ENCODE assay signal across 9 cellular contexts in the genomic region with DNA sequence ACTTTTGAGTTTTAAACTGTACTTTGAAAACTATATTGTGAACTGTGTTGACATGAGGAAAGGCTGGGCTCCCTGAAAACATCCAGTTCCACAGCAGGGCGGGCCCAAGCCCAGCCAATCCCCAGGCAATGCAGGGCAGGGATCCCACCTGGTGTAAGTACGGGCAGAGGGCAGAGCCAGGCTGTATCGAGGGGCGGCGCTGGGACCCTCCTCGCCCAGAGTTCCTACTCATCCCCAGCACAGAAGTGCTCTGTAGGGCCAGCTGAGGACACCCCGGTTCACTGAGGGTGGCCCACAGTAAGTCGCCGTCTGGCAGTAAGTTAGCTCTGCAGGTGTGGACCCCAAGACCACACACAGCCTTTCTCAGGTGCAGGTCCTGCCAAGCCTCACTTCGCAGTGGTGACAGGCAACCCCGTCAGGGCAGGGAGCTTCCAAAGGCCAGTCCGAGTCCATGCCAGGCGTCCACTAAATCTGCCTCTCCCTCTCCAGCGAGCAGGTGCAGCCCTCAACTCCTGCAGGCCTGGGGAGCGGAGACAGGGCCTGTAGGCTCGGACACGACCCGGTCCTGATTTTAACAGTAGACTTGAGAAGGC. TPM values are rescaled to one million over a fixed set of nuclear protein-coding genes. Genes with fewer than 3 reads are reported as not detected.
DNase-seq lines count a peak whose midpoint lies in the region; ATAC-seq, FAIRE-seq and TF ChIP-seq lines count a peak whose summit lies in the region.
"Had no signal": no experiment of that assay in that cellular context is flagged by ENCODE, and none has a peak within 500 bp of the region (broad histone marks: within the 10 kb centered on the region; RNA-seq: fewer than 3 reads in every experiment).

No MANE protein-coding gene starts in this region.

- peaks cover 0 to 31% (median 16%) of the 10 kb centered on the region in 12 donors for H3K4me1 ChIP-seq in heart left ventricle
- H3K4me1 ChIP-seq in HepG2 (ENCODE audit: insufficient read depth, low read length): peaks cover 70% of the 10 kb centered on the region
- peaks cover 8 to 28% (median 23%) of the 10 kb centered on the region in 4 donors for H3K4me1 ChIP-seq in transverse colon

- no TSS peak for BruUV-seq in HepG2 (replicated peaks; lab: Mats Ljungman, UMichigan)

- no peaks in the 10 kb centered on the region for H3K36me3 ChIP-seq in heart left ventricle
- H3K36me3 ChIP-seq in HepG2 (replicated peaks in 1 of 2; ENCODE audit: control insufficient read depth in 1 of 2, insufficient read depth in 2 of 2, low read length in 2 of 2): peaks cover 0 to 2% of the 10 kb centered on the region in 2 experiments; a peak in 3 of 5 replicates
- no peaks in the 10 kb centered on the region for H3K36me3 ChIP-seq in transverse colon

- H2AFZ ChIP-seq in HepG2 (ENCODE audit: low read length): no peak overlapping the region

- H3K4me1 Mint-ChIP-seq in activated T-helper 2 cell treated with anti-CD3 and anti-CD28 coated beads, Interferon-gamma antibody, Interleukin-2, Interleukin-4, amounts not matched to agents 10 μg/mL and 5 μg/mL and 100 μg/mL, durations not matched to agents 14 hours and 24 hours and 36 hours (ENCODE audit: low read depth): peaks cover 2% of the 10 kb centered on the region

- no peaks in the 10 kb centered on the region for H3K27me3 Mint-ChIP-seq in activated T-helper 2 cell treated with anti-CD3 and anti-CD28 coated beads, Interferon-gamma antibody, Interleukin-2, Interleukin-4, amounts not matched to agents 10 μg/mL and 5 μg/mL and 100 μg/mL, durations not matched to agents 14 hours and 24 hours and 36 hours (ENCODE audit: low read depth)

- in situ Hi-C loops in HepG2 (cut with HindIII; ENCODE audit: extremely low pct_ligation_motif_present, low pct_unique_long_range_greater_than_20kb) (no loop called here), transverse colon (cut with MboI; ENCODE audit: low pct_ligation_motif_present in 1 of 4, low pct_unique_long_range_greater_than_20kb in 1 of 4, low sequenced_read_pairs in 3 of 4) (no loop called here)

- H3K4me3 ChIP-seq in heart left ventricle: peak overlapping the region in 9 of 12 donors; percentile 64 to 90 (median 77)
- H3K4me3 ChIP-seq in HepG2 (replicated peaks in 1 of 3; ENCODE audit: insufficient read depth in 1 of 3, low read depth in 2 of 3, low read length in 3 of 3): peak overlapping the region; percentile 75 to 97 (median 96)
- H3K4me3 ChIP-seq in transverse colon: peak overlapping the region in 2 of 4 donors; percentile 57 to 58

- no peaks in the 10 kb centered on the region for H3K9me3 Mint-ChIP-seq in activated T-helper 2 cell treated with anti-CD3 and anti-CD28 coated beads, Interferon-gamma antibody, Interleukin-2, Interleukin-4, amounts not matched to agents 10 μg/mL and 5 μg/mL and 100 μg/mL, durations not matched to agents 14 hours and 24 hours and 36 hours

- H3K27ac Mint-ChIP-seq in activated T-helper 2 cell treated with anti-CD3 and anti-CD28 coated beads, Interferon-gamma antibody, Interleukin-2, Interleukin-4, amounts not matched to agents 10 μg/mL and 5 μg/mL and 100 μg/mL, durations not matched to agents 14 hours and 24 hours and 36 hours: no peak overlapping the region

- H3K4me3 Mint-ChIP-seq in activated T-helper 2 cell treated with anti-CD3 and anti-CD28 coated beads, Interferon-gamma antibody, Interleukin-2, Interleukin-4, amounts not matched to agents 10 μg/mL and 5 μg/mL and 100 μg/mL, durations not matched to agents 14 hours and 24 hours and 36 hours (ENCODE audit: low read depth): peak overlapping the region; percentile 85

- no peak for TF ChIP-seq CTCF in heart left ventricle (IDR thresholded peaks at IDR 0.05)
- no peak for TF ChIP-seq CTCF in HepG2 (CRISPR knock-in tag; IDR thresholded peaks at IDR 0.05)
- TF ChIP-seq CTCF in transverse colon (IDR thresholded peaks at IDR 0.05): no peak

- peaks cover 27% of the 10 kb centered on the region for H3K36me3 Mint-ChIP-seq in activated T-helper 2 cell treated with anti-CD3 and anti-CD28 coated beads, Interferon-gamma antibody, Interleukin-2, Interleukin-4, amounts not matched to agents 10 μg/mL and 5 μg/mL and 100 μg/mL, durations not matched to agents 14 hours and 24 hours and 36 hours (ENCODE audit: low read depth)

- no peak for TF ChIP-seq POLR2A in heart left ventricle (IDR thresholded peaks at IDR 0.05)
- TF ChIP-seq POLR2A in HepG2 (IDR thresholded peaks at IDR 0.05; ENCODE audit: insufficient read depth in 1 of 2, low read depth in 2 of 2, low read length in 2 of 2): no peak
- no peak for TF ChIP-seq POLR2A in transverse colon (IDR thresholded peaks at IDR 0.05)

- H3K4me2 ChIP-seq in HepG2 (ENCODE audit: low read depth, low read length): peak overlapping the region; percentile 80

- H3K27ac ChIP-seq in heart left ventricle (peak overlapping the region in 3 of 12 donors; percentile 87 to 97 (median 94)), HepG2 (ENCODE audit: extremely low read length, insufficient read depth, low read length) (peak overlapping the region; percentile 3), transverse colon (peak overlapping the region; percentile 85 to 94 (median 91))

- TF ChIP-seq EP300 in HepG2 (IDR thresholded peaks at IDR 0.05; ENCODE audit: low read depth in 2 of 2, low read length in 2 of 2): no peak
- TF ChIP-seq EP300 in HepG2 (CRISPR knock-in tag; IDR thresholded peaks at IDR 0.05; ENCODE audit: borderline replicate concordance): no peak
- TF ChIP-seq EP300 in transverse colon (IDR thresholded peaks at IDR 0.05; ENCODE audit: low read depth): no peak

- intact Hi-C loops in heart left ventricle (cut with DNase I) (loop anchor here in 1 of 10 donors (5.0 kb wide), 1 partner anchor 130 kb away; the partner anchor contains the start of genes DEAF1 and TMEM80), Right ventricle myocardium inferior (cut with DNase I) (no loop called here), HepG2 (cut with micrococcal nuclease; ENCODE audit: unreplicated experiment) (no loop called here), transverse colon (cut with DNase I; ENCODE audit: low total_unique reads) (no loop called here)
- intact Hi-C loops in activated T-helper 2 cell treated with anti-CD3 and anti-CD28 coated beads, Interferon-gamma antibody, Interleukin-2, Interleukin-4, amounts not matched to agents 10 μg/mL and 5 μg/mL and 100 μg/mL, durations not matched to agents 14 hours and 24 hours and 36 hours (cut with micrococcal nuclease): no loop called here

- no peaks in the 10 kb centered on the region for H3K9me3 ChIP-seq in heart left ventricle
- H3K9me3 ChIP-seq in HepG2 (ENCODE audit: low read length): no peaks in the 10 kb centered on the region
- no peaks in the 10 kb centered on the region for H3K9me3 ChIP-seq in transverse colon

- H4K20me1 ChIP-seq in HepG2 (ENCODE audit: insufficient read depth, low read length): peaks cover 25% of the 10 kb centered on the region; the same call in 1 of the 2 replicates

- H3K9ac ChIP-seq in HepG2 (ENCODE audit: insufficient read depth, low read depth, low read length): peak overlapping the region; percentile 75

- no peak for ATAC-seq in heart left ventricle
- ATAC-seq in Right ventricle myocardium inferior: no peak
- no peak for ATAC-seq in HepG2
- no peak for ATAC-seq in HG03520 (IDR thresholded peaks at IDR 0.05; ENCODE audit: unreplicated experiment)
- no peak for ATAC-seq in HG03460 (IDR thresholded peaks at IDR 0.05; ENCODE audit: unreplicated experiment)

- CTCF ChIA-PET in HepG2 (lab: Yijun Ruan, JAX; ENCODE audit: low intra/inter-chr PET ratio, low total read pairs): no interaction called here

- no peak for FAIRE-seq in HepG2 (lab: Jason Lieb, UNC)

- no peak for TF ChIP-seq RAD21 in HepG2 (CRISPR knock-in tag; IDR thresholded peaks at IDR 0.05)

- peaks cover 18% of the 10 kb centered on the region for H3K79me2 ChIP-seq in HepG2 (ENCODE audit: insufficient read depth, low read length)

- peak in 1 of 5 donors; percentile 48 for DNase-seq in heart left ventricle
- no peak for DNase-seq in Right ventricle myocardium inferior (ENCODE audit: missing footprints)
- DNase-seq in activated T-helper 2 cell treated with anti-CD3 and anti-CD28 coated beads, Interferon-gamma antibody, Interleukin-2, Interleukin-4, amounts not matched to agents 10 μg/mL and 5 μg/mL and 100 μg/mL, durations not matched to agents 14 hours and 24 hours and 36 hours (ENCODE audit: low spot score): no peak
- DNase-seq in HepG2 (ENCODE audit: low spot score): no peak
- no peak for DNase-seq in transverse colon
- DNase-seq in activated CD8-positive, alpha-beta memory T cell treated with anti-CD3 and anti-CD28 coated beads for 24 hours: no peak
- DNase-seq: NCI-H187 treated with DMSO at 0.1 percent for 48 hours had no signal

- POLR2A ChIA-PET in HepG2 (lab: Yijun Ruan, JAX): interaction anchor here (1.6 to 1.8 kb wide), 3 partner anchors 9 to 21 kb away, joined by 4 to 8 read pairs (median 5); partner anchors contain the start of gene PHRF1

- H3K27me3 ChIP-seq in heart left ventricle (no peaks in the 10 kb centered on the region), HepG2 (ENCODE audit: control insufficient read depth in 1 of 2, insufficient read depth in 2 of 2, low read length in 2 of 2) (no peaks in the 10 kb centered on the region; a peak in 2 of 5 replicates), transverse colon (no peaks in the 10 kb centered on the region)

- 75 to 84% (median 80%) methylated on average over 14 to 18 of the region's 18 CpGs for WGBS in heart left ventricle, 4 donors
- 55% methylated on average over 11 of the region's 18 CpGs for WGBS in HepG2 (ENCODE audit: low lambda C conversion rate)
- WGBS in transverse colon (ENCODE audit: low coverage in 1 of 2), 2 donors: 91% methylated on average over 18 of the region's 18 CpGs; no CpG with 5 or more reads in 1 of the 2 donors

RNA-seq across cellular contexts. Expression of gene RASSF7, which starts 6.4 kb away (rescaled TPM):
- total RNA-seq in heart left ventricle (10 to 100 TPM in 1 of 9 donors, 1 to 10 TPM in 8; 1.1 to 15.5 (median 3.3) TPM), Right ventricle myocardium inferior (3.9 TPM), HepG2 (2016; rRNA removed; fragmentation: Illumina TruSeq; extraction: Trizol) (13.1 and 20.2 TPM in 2 replicates), transverse colon (100 to 1,000 TPM; 131 to 247 (median 213) TPM)
- polyA plus RNA-seq in heart left ventricle (10 to 100 TPM in 1 of 2 donors, 1 to 10 TPM in 1; 5.7 to 12.5 TPM), HepG2 (2011; rRNA removed) (28.6 and 36.4 TPM in 2 replicates)
- 19.6 and 20.3 TPM in 2 replicates for total RNA-seq in activated T-helper 2 cell treated with anti-CD3 and anti-CD28 coated beads, Interferon-gamma antibody, Interleukin-2, Interleukin-4, amounts not matched to agents 10 μg/mL and 5 μg/mL and 100 μg/mL, durations not matched to agents 14 hours and 24 hours and 36 hours
- 5.4 and 5.7 TPM in 2 replicates for total RNA-seq in HepG2 (2016; cell fraction: cytosol; rRNA removed; fragmentation: Illumina TruSeq; extraction: Trizol; ENCODE audit: low read depth)
- total RNA-seq in HepG2 (2016; cell fraction: insoluble cytoplasmic fraction; rRNA removed; fragmentation: Illumina TruSeq; extraction: Trizol): 13.3 and 19.7 TPM in 2 replicates
- total RNA-seq in HepG2 (2016; cell fraction: membrane; rRNA removed; fragmentation: Illumina TruSeq; extraction: Trizol): 10.8 and 11.9 TPM in 2 replicates
- 16.7 and 17.2 TPM in 2 replicates for total RNA-seq in HepG2 (2016; cell fraction: nucleus; rRNA removed; fragmentation: Illumina TruSeq; extraction: Trizol)
- polyA plus RNA-seq in HepG2 (2011; cell fraction: cytosol; rRNA removed): 22.3 and 49.0 TPM in 2 replicates
- polyA plus RNA-seq in HepG2 (2011; cell fraction: nucleus; rRNA removed): 139 and 165 TPM in 2 replicates
- 8.9 and 12.6 TPM in 2 replicates for polyA plus RNA-seq in HepG2 (2012)
- polyA plus RNA-seq in HepG2 (2016; cell fraction: cytosol; fragmentation: Illumina TruSeq; extraction: Trizol; ENCODE audit: low read depth): 4.7 and 6.0 TPM in 2 replicates
- 12.3 and 15.9 TPM in 2 replicates for polyA plus RNA-seq in HepG2 (2016; cell fraction: insoluble cytoplasmic fraction; fragmentation: Illumina TruSeq; extraction: Trizol; ENCODE audit: low read depth)
- polyA plus RNA-seq in HepG2 (2016; cell fraction: membrane; fragmentation: Illumina TruSeq; extraction: Trizol; ENCODE audit: low read depth): 5.9 and 7.2 TPM in 2 replicates
- polyA plus RNA-seq in HepG2 (2016; cell fraction: nucleus; fragmentation: Illumina TruSeq; extraction: Trizol; ENCODE audit: insufficient read depth, low read depth): 32.6 and 40.7 TPM in 2 replicates
- 6.7 and 39.4 TPM in 2 replicates for polyA minus RNA-seq in HepG2 (2011; rRNA and poly(A)+ RNA removed; ENCODE audit: low replicate concordance)
- polyA minus RNA-seq in HepG2 (2011; cell fraction: cytosol; rRNA and poly(A)+ RNA removed): 10.4 and 10.9 TPM in 2 replicates
- 15.2 and 17.9 TPM in 2 replicates for polyA minus RNA-seq in HepG2 (2011; cell fraction: nucleus; rRNA and poly(A)+ RNA removed)

RNA-seq across cellular contexts. Expression of gene LMNTD2, which starts 6.6 kb away (rescaled TPM):
- total RNA-seq in heart left ventricle (1 to 10 TPM in 2 of 9 donors, under 1 TPM in 5, not detected in 2; 0.10 to 1.6 (median 0.36) TPM), Right ventricle myocardium inferior (0.14 TPM), HepG2 (2016; rRNA removed; fragmentation: Illumina TruSeq; extraction: Trizol) (0.25 and 1.1 TPM in 2 replicates), transverse colon (10 to 100 TPM; 14.8 to 89.0 (median 16.6) TPM)
- polyA plus RNA-seq in heart left ventricle (under 1 TPM; 0.32 to 0.53 TPM), HepG2 (2011; rRNA removed) (3.1 and 3.6 TPM in 2 replicates)
- 1.1 and 1.3 TPM in 2 replicates for total RNA-seq in activated T-helper 2 cell treated with anti-CD3 and anti-CD28 coated beads, Interferon-gamma antibody, Interleukin-2, Interleukin-4, amounts not matched to agents 10 μg/mL and 5 μg/mL and 100 μg/mL, durations not matched to agents 14 hours and 24 hours and 36 hours
- total RNA-seq in HepG2 (2016; cell fraction: cytosol; rRNA removed; fragmentation: Illumina TruSeq; extraction: Trizol; ENCODE audit: low read depth): 0.40 and 0.44 TPM in 2 replicates
- total RNA-seq in HepG2 (2016; cell fraction: insoluble cytoplasmic fraction; rRNA removed; fragmentation: Illumina TruSeq; extraction: Trizol): 0.45 and 1.1 TPM in 2 replicates
- total RNA-seq in HepG2 (2016; cell fraction: membrane; rRNA removed; fragmentation: Illumina TruSeq; extraction: Trizol): 0.79 and 1.3 TPM in 2 replicates
- total RNA-seq in HepG2 (2016; cell fraction: nucleus; rRNA removed; fragmentation: Illumina TruSeq; extraction: Trizol): 1.3 and 1.7 TPM in 2 replicates
- polyA plus RNA-seq in HepG2 (2011; cell fraction: cytosol; rRNA removed): 1.1 and 2.2 TPM in 2 replicates
- polyA plus RNA-seq in HepG2 (2011; cell fraction: nucleus; rRNA removed): 50.0 and 60.4 TPM in 2 replicates
- polyA plus RNA-seq in HepG2 (2012): 1.3 and 1.4 TPM in 2 replicates
- 0.53 and 0.78 TPM in 2 replicates for polyA plus RNA-seq in HepG2 (2016; cell fraction: cytosol; fragmentation: Illumina TruSeq; extraction: Trizol; ENCODE audit: low read depth)
- polyA plus RNA-seq in HepG2 (2016; cell fraction: insoluble cytoplasmic fraction; fragmentation: Illumina TruSeq; extraction: Trizol; ENCODE audit: low read depth): 0.42 and 0.68 TPM in 2 replicates
- polyA plus RNA-seq in HepG2 (2016; cell fraction: membrane; fragmentation: Illumina TruSeq; extraction: Trizol; ENCODE audit: low read depth): 0.96 and 1.2 TPM in 2 replicates
- 3.7 and 5.0 TPM in 2 replicates for polyA plus RNA-seq in HepG2 (2016; cell fraction: nucleus; fragmentation: Illumina TruSeq; extraction: Trizol; ENCODE audit: insufficient read depth, low read depth)
- 0.51 and 0.96 TPM in 2 replicates for polyA minus RNA-seq in HepG2 (2011; rRNA and poly(A)+ RNA removed; ENCODE audit: low replicate concordance)
- polyA minus RNA-seq in HepG2 (2011; cell fraction: cytosol; rRNA and poly(A)+ RNA removed): 0.88 and 1.4 TPM in 2 replicates
- 2.6 and 3.1 TPM in 2 replicates for polyA minus RNA-seq in HepG2 (2011; cell fraction: nucleus; rRNA and poly(A)+ RNA removed)

RNA-seq across cellular contexts. Expression of gene PHRF1, which starts 9.1 kb away (rescaled TPM):
- total RNA-seq in heart left ventricle (10 to 100 TPM; 11.6 to 21.3 (median 18.3) TPM), Right ventricle myocardium inferior (16.6 TPM), HepG2 (2016; rRNA removed; fragmentation: Illumina TruSeq; extraction: Trizol) (13.7 and 16.7 TPM in 2 replicates), transverse colon (10 to 100 TPM; 28.4 to 60.6 (median 43.2) TPM)
- polyA plus RNA-seq in heart left ventricle (10 to 100 TPM; 16.1 to 18.1 TPM), HepG2 (2011; rRNA removed) (8.2 and 11.2 TPM in 2 replicates)
- 53.7 and 54.0 TPM in 2 replicates for total RNA-seq in activated T-helper 2 cell treated with anti-CD3 and anti-CD28 coated beads, Interferon-gamma antibody, Interleukin-2, Interleukin-4, amounts not matched to agents 10 μg/mL and 5 μg/mL and 100 μg/mL, durations not matched to agents 14 hours and 24 hours and 36 hours
- total RNA-seq in HepG2 (2016; cell fraction: cytosol; rRNA removed; fragmentation: Illumina TruSeq; extraction: Trizol; ENCODE audit: low read depth): 7.4 and 7.9 TPM in 2 replicates
- 10.7 and 17.0 TPM in 2 replicates for total RNA-seq in HepG2 (2016; cell fraction: insoluble cytoplasmic fraction; rRNA removed; fragmentation: Illumina TruSeq; extraction: Trizol)
- 5.1 and 6.1 TPM in 2 replicates for total RNA-seq in HepG2 (2016; cell fraction: membrane; rRNA removed; fragmentation: Illumina TruSeq; extraction: Trizol)
- total RNA-seq in HepG2 (2016; cell fraction: nucleus; rRNA removed; fragmentation: Illumina TruSeq; extraction: Trizol): 10.8 and 14.2 TPM in 2 replicates
- polyA plus RNA-seq in HepG2 (2011; cell fraction: cytosol; rRNA removed): 4.8 and 7.0 TPM in 2 replicates
- 30.1 and 30.7 TPM in 2 replicates for polyA plus RNA-seq in HepG2 (2011; cell fraction: nucleus; rRNA removed)
- 7.4 and 8.1 TPM in 2 replicates for polyA plus RNA-seq in HepG2 (2012)
- 1.6 and 1.8 TPM in 2 replicates for polyA plus RNA-seq in HepG2 (2016; cell fraction: cytosol; fragmentation: Illumina TruSeq; extraction: Trizol; ENCODE audit: low read depth)
- 10.7 and 13.7 TPM in 2 replicates for polyA plus RNA-seq in HepG2 (2016; cell fraction: insoluble cytoplasmic fraction; fragmentation: Illumina TruSeq; extraction: Trizol; ENCODE audit: low read depth)
- 2.1 and 2.5 TPM in 2 replicates for polyA plus RNA-seq in HepG2 (2016; cell fraction: membrane; fragmentation: Illumina TruSeq; extraction: Trizol; ENCODE audit: low read depth)
- polyA plus RNA-seq in HepG2 (2016; cell fraction: nucleus; fragmentation: Illumina TruSeq; extraction: Trizol; ENCODE audit: insufficient read depth, low read depth): 25.7 and 27.7 TPM in 2 replicates
- 13.6 and 18.7 TPM in 2 replicates for polyA minus RNA-seq in HepG2 (2011; rRNA and poly(A)+ RNA removed; ENCODE audit: low replicate concordance)
- 7.8 and 7.9 TPM in 2 replicates for polyA minus RNA-seq in HepG2 (2011; cell fraction: cytosol; rRNA and poly(A)+ RNA removed)
- 17.4 and 19.9 TPM in 2 replicates for polyA minus RNA-seq in HepG2 (2011; cell fraction: nucleus; rRNA and poly(A)+ RNA removed)

RNA-seq across cellular contexts. Expression of gene LRRC56, which starts 29.8 kb away (rescaled TPM):
- under 1 TPM in 7 of 9 donors, not detected in 2; 0.07 to 0.35 (median 0.20) TPM for total RNA-seq in heart left ventricle
- polyA plus RNA-seq in heart left ventricle: under 1 TPM; 0.19 to 0.30 TPM
- total RNA-seq in Right ventricle myocardium inferior: 0.16 TPM
- total RNA-seq in activated T-helper 2 cell treated with anti-CD3 and anti-CD28 coated beads, Interferon-gamma antibody, Interleukin-2, Interleukin-4, amounts not matched to agents 10 μg/mL and 5 μg/mL and 100 μg/mL, durations not matched to agents 14 hours and 24 hours and 36 hours: 1.3 and 2.2 TPM in 2 replicates
- total RNA-seq in HepG2 (2016; rRNA removed; fragmentation: Illumina TruSeq; extraction: Trizol): 0.08 and 0.11 TPM in 2 replicates
- total RNA-seq in HepG2 (2016; cell fraction: cytosol; rRNA removed; fragmentation: Illumina TruSeq; extraction: Trizol; ENCODE audit: low read depth): 0.10 TPM in 1 of 2 replicates, not detected in the other
- 0.09 TPM in 2 replicates for total RNA-seq in HepG2 (2016; cell fraction: insoluble cytoplasmic fraction; rRNA removed; fragmentation: Illumina TruSeq; extraction: Trizol)
- 0.06 and 0.07 TPM in 2 replicates for total RNA-seq in HepG2 (2016; cell fraction: membrane; rRNA removed; fragmentation: Illumina TruSeq; extraction: Trizol)
- not detected in 2 replicates for total RNA-seq in HepG2 (2016; cell fraction: nucleus; rRNA removed; fragmentation: Illumina TruSeq; extraction: Trizol)
- polyA plus RNA-seq in HepG2 (2011; rRNA removed): 0.29 and 0.46 TPM in 2 replicates
- 0.21 and 0.22 TPM in 2 replicates for polyA plus RNA-seq in HepG2 (2011; cell fraction: cytosol; rRNA removed)
- 3.4 and 3.8 TPM in 2 replicates for polyA plus RNA-seq in HepG2 (2011; cell fraction: nucleus; rRNA removed)
- polyA plus RNA-seq in HepG2 (2012): 0.34 and 0.59 TPM in 2 replicates
- polyA plus RNA-seq in HepG2 (2016; cell fraction: cytosol; fragmentation: Illumina TruSeq; extraction: Trizol; ENCODE audit: low read depth): 0.05 TPM in 1 of 2 replicates, not detected in the other
- polyA plus RNA-seq in HepG2 (2016; cell fraction: insoluble cytoplasmic fraction; fragmentation: Illumina TruSeq; extraction: Trizol; ENCODE audit: low read depth): 0.19 TPM in 1 of 2 replicates, not detected in the other
- polyA plus RNA-seq in HepG2 (2016; cell fraction: membrane; fragmentation: Illumina TruSeq; extraction: Trizol; ENCODE audit: low read depth): 0.10 TPM in 1 of 2 replicates, not detected in the other
- 0.37 and 0.44 TPM in 2 replicates for polyA plus RNA-seq in HepG2 (2016; cell fraction: nucleus; fragmentation: Illumina TruSeq; extraction: Trizol; ENCODE audit: insufficient read depth, low read depth)
- 0.20 and 0.56 TPM in 2 replicates for polyA minus RNA-seq in HepG2 (2011; rRNA and poly(A)+ RNA removed; ENCODE audit: low replicate concordance)
- polyA minus RNA-seq in HepG2 (2011; cell fraction: cytosol; rRNA and poly(A)+ RNA removed): 0.30 TPM in 1 of 2 replicates, not detected in the other
- 0.37 and 0.64 TPM in 2 replicates for polyA minus RNA-seq in HepG2 (2011; cell fraction: nucleus; rRNA and poly(A)+ RNA removed)
- total RNA-seq in transverse colon: 1 to 10 TPM; 2.3 to 8.4 (median 3.1) TPM

RNA-seq across cellular contexts. Expression of gene HRAS, which starts 31.8 kb away (rescaled TPM):
- 10 to 100 TPM; 44.0 to 65.4 (median 55.6) TPM for total RNA-seq in heart left ventricle
- 10 to 100 TPM; 83.3 to 99.3 TPM for polyA plus RNA-seq in heart left ventricle
- 57.5 TPM for total RNA-seq in Right ventricle myocardium inferior
- 70.5 and 71.5 TPM in 2 replicates for total RNA-seq in activated T-helper 2 cell treated with anti-CD3 and anti-CD28 coated beads, Interferon-gamma antibody, Interleukin-2, Interleukin-4, amounts not matched to agents 10 μg/mL and 5 μg/mL and 100 μg/mL, durations not matched to agents 14 hours and 24 hours and 36 hours
- 47.5 and 50.0 TPM in 2 replicates for total RNA-seq in HepG2 (2016; rRNA removed; fragmentation: Illumina TruSeq; extraction: Trizol)
- total RNA-seq in HepG2 (2016; cell fraction: cytosol; rRNA removed; fragmentation: Illumina TruSeq; extraction: Trizol; ENCODE audit: low read depth): 97.1 and 126 TPM in 2 replicates
- 35.7 and 53.4 TPM in 2 replicates for total RNA-seq in HepG2 (2016; cell fraction: insoluble cytoplasmic fraction; rRNA removed; fragmentation: Illumina TruSeq; extraction: Trizol)
- 106 and 128 TPM in 2 replicates for total RNA-seq in HepG2 (2016; cell fraction: membrane; rRNA removed; fragmentation: Illumina TruSeq; extraction: Trizol)
- 23.1 and 23.7 TPM in 2 replicates for total RNA-seq in HepG2 (2016; cell fraction: nucleus; rRNA removed; fragmentation: Illumina TruSeq; extraction: Trizol)
- 32.9 TPM in 2 replicates for polyA plus RNA-seq in HepG2 (2011; rRNA removed)
- polyA plus RNA-seq in HepG2 (2011; cell fraction: cytosol; rRNA removed): 29.5 and 42.1 TPM in 2 replicates
- 62.4 and 65.1 TPM in 2 replicates for polyA plus RNA-seq in HepG2 (2011; cell fraction: nucleus; rRNA removed)
- polyA plus RNA-seq in HepG2 (2012): 15.4 and 32.7 TPM in 2 replicates
- 120 and 151 TPM in 2 replicates for polyA plus RNA-seq in HepG2 (2016; cell fraction: cytosol; fragmentation: Illumina TruSeq; extraction: Trizol; ENCODE audit: low read depth)
- 33.8 and 38.7 TPM in 2 replicates for polyA plus RNA-seq in HepG2 (2016; cell fraction: insoluble cytoplasmic fraction; fragmentation: Illumina TruSeq; extraction: Trizol; ENCODE audit: low read depth)
- 96.2 and 121 TPM in 2 replicates for polyA plus RNA-seq in HepG2 (2016; cell fraction: membrane; fragmentation: Illumina TruSeq; extraction: Trizol; ENCODE audit: low read depth)
- polyA plus RNA-seq in HepG2 (2016; cell fraction: nucleus; fragmentation: Illumina TruSeq; extraction: Trizol; ENCODE audit: insufficient read depth, low read depth): 47.3 and 47.4 TPM in 2 replicates
- 29.8 and 71.6 TPM in 2 replicates for polyA minus RNA-seq in HepG2 (2011; rRNA and poly(A)+ RNA removed; ENCODE audit: low replicate concordance)
- 8.5 and 9.0 TPM in 2 replicates for polyA minus RNA-seq in HepG2 (2011; cell fraction: cytosol; rRNA and poly(A)+ RNA removed)
- polyA minus RNA-seq in HepG2 (2011; cell fraction: nucleus; rRNA and poly(A)+ RNA removed): 5.8 and 11.4 TPM in 2 replicates
- total RNA-seq in transverse colon: 10 to 100 TPM; 31.0 to 57.1 (median 33.9) TPM
